ENCODE assay signal across 23 cellular contexts in the genomic region with DNA sequence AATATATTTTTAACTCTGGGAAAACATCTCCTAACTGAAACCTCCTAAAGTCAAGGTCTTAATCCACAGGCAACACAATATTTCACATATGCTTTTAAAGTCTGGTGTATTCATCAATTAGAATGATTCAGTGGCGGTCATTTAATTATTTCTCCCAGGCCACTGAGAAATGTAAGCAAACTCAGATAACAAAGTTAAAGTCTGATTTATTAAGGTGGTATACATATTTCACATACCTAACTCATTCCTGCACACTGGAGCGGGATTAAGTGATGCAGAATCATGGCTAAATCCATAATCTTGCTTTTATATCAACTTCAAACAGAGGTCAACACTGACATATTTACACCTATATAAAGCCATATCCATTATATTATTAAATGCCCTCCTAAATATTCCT. TPM values are rescaled to one million over a fixed set of nuclear protein-coding genes. Genes with fewer than 3 reads are reported as not detected.
"Had no signal": no experiment of that assay in that cellular context is flagged by ENCODE, and none has a peak within 500 bp of the region (broad histone marks: within the 10 kb centered on the region; RNA-seq: fewer than 3 reads in every experiment).

No MANE protein-coding gene starts in this region.

- ATAC-seq: K562, Panc1, PC-3 had no signal

- H3K4me3 Mint-ChIP-seq: IgD-negative memory B cell had no signal

- H3K4me3 ChIP-seq: K562 had no signal

- H3K27ac Mint-ChIP-seq: IgD-negative memory B cell had no signal

- H3K4me1 Mint-ChIP-seq: IgD-negative memory B cell had no signal

- H3K27ac ChIP-seq: KMS-11, RWPE1 had no signal

- H3K4me2 ChIP-seq: KMS-11 had no signal

- H3K9me3 Mint-ChIP-seq: IgD-negative memory B cell had no signal

- H3K36me3 Mint-ChIP-seq: IgD-negative memory B cell had no signal

- H3K9ac ChIP-seq: KMS-11 had no signal

- DNase-seq: Kasumi-1; MM.1S; NCI-H1092 treated with DMSO at 0.1 percent for 48 hours; NCI-H1436; NCI-H187; NCI-H2029; NCI-H2081 treated with DMSO at 0.1 percent for 48 hours; NCI-H2171; NCI-H226; NCI-H446; NCI-H510A; NCI-H69; NK-92 treated with Interleukin-12 subunit alpha and Interleukin-12 subunit beta, amount 100 ng/mL, for 24 hours; PC-3; SHP77 had no signal

RNA-seq across cellular contexts. Expression of a gene that starts 43.7 kb away (rescaled TPM):
- total RNA-seq: HT1080, K562, OCI-LY7, SK-MEL-5 had no signal
